Comparison of ENCODE assay signal across 26 cellular contexts in genomic region chr5:154523104-154523503, GRCh38. TPM values are rescaled to one million over a fixed set of nuclear protein-coding genes. Genes with fewer than 3 reads are reported as not detected.
DNase-seq lines count a peak whose midpoint lies in the region; ATAC-seq and TF ChIP-seq lines count a peak whose summit lies in the region.
"Had no signal": no experiment of that assay in that cellular context is flagged by ENCODE, and none has a peak within 500 bp of the region (broad histone marks: within the 10 kb centered on the region; RNA-seq: fewer than 3 reads in every experiment).

No MANE protein-coding gene starts in this region.

- no peaks in the 10 kb centered on the region for H3K36me3 Mint-ChIP-seq in GM23338 (ENCODE audit: low read depth)
- no peaks in the 10 kb centered on the region for H3K36me3 Mint-ChIP-seq in effector memory CD8-positive, alpha-beta T cell (ENCODE audit: insufficient read depth)
- H3K36me3 Mint-ChIP-seq: activated CD4-positive, alpha-beta memory T cell treated with anti-CD3 and anti-CD28 coated beads for 36 hours; activated naive CD4-positive, alpha-beta T cell treated with anti-CD3 and anti-CD28 coated beads, Interleukin-2, amount 50 U/mL, for 24 hours; T-cell had no signal

- ATAC-seq in GM23338 (no peak), HG03457 (IDR thresholded peaks at IDR 0.05; ENCODE audit: unreplicated experiment) (no peak)
- ATAC-seq in stimulated activated naive CD8-positive, alpha-beta T cell treated with anti-CD3 and anti-CD28 coated beads, Interleukin-15, Interleukin-2, amounts not matched to agents 100 U/mL and 50 U/mL, for 24 hours = no peak
- no peak for ATAC-seq in effector memory CD8-positive, alpha-beta T cell (replicated peaks)
- ATAC-seq: activated CD4-positive, CD25-positive, alpha-beta regulatory T cell treated with anti-CD3 and anti-CD28 coated beads, Interleukin-2, amount 50 U/mL, for 24 hours; activated T-helper 17 cell treated with anti-CD3 and anti-CD28 coated beads, Interleukin-2, amount 50 U/mL, for 72 hours; left colon; stimulated activated naive CD8-positive, alpha-beta T cell treated with anti-CD3 and anti-CD28 coated beads, Interleukin-15, amount 100 ng/mL, for 72 hours; T-cell had no signal

- H4K20me1 ChIP-seq in GM23338 (replicated peaks; ENCODE audit: insufficient read depth) (no peaks in the 10 kb centered on the region), hepatocyte (ENCODE audit: insufficient read depth, poor library complexity, severe bottlenecking) (no peaks in the 10 kb centered on the region)

- H3K4me1 ChIP-seq in GM23338 (ENCODE audit: insufficient read depth) (peaks cover 14% of the 10 kb centered on the region), hepatocyte (ENCODE audit: insufficient read depth) (peaks cover 33% of the 10 kb centered on the region), sigmoid colon (peaks cover 0 to 53% (median 33%) of the 10 kb centered on the region in 4 donors)
- H3K4me1 ChIP-seq: Peyer's patch, prostate gland had no signal

- H3K4me2 ChIP-seq in GM23338 (no peak overlapping the region), hepatocyte (peak overlapping the region; percentile 29)
- H3K4me2 ChIP-seq: KMS-11 had no signal

- no peak overlapping the region for H3K27ac ChIP-seq in GM23338 (ENCODE audit: low read depth)
- peak overlapping the region; percentile 91 for H3K27ac ChIP-seq in hepatocyte
- peak overlapping the region in 3 of 4 donors; percentile 60 to 78 (median 75) for H3K27ac ChIP-seq in sigmoid colon
- H3K27ac ChIP-seq: coronary artery, esophagus squamous epithelium, KMS-11, prostate gland had no signal

- H3K36me3 ChIP-seq in GM23338 (ENCODE audit: insufficient read depth) (no peaks in the 10 kb centered on the region), hepatocyte (replicated peaks; ENCODE audit: insufficient read depth, low read depth) (no peaks in the 10 kb centered on the region), sigmoid colon (no peaks in the 10 kb centered on the region)
- H3K36me3 ChIP-seq: esophagus squamous epithelium, Peyer's patch, prostate gland had no signal

- no peak for TF ChIP-seq POLR2A in sigmoid colon (IDR thresholded peaks at IDR 0.05)

- 0 out of 2 replicates have a peak, but pooled peaks cover 4% of the 10 kb centered on the region for H3F3A ChIP-seq in GM23338 (replicated peaks; ENCODE audit: low read depth)

- H3K9me3 Mint-ChIP-seq in GM23338 = no peaks in the 10 kb centered on the region
- no peaks in the 10 kb centered on the region for H3K9me3 Mint-ChIP-seq in effector memory CD8-positive, alpha-beta T cell
- H3K9me3 Mint-ChIP-seq: activated CD4-positive, alpha-beta memory T cell treated with anti-CD3 and anti-CD28 coated beads for 36 hours; activated naive CD4-positive, alpha-beta T cell treated with anti-CD3 and anti-CD28 coated beads, Interleukin-2, amount 50 U/mL, for 24 hours; activated T-helper 17 cell treated with anti-CD3 and anti-CD28 coated beads, Interleukin-2, amount 50 U/mL, for 72 hours; stimulated activated naive CD8-positive, alpha-beta T cell treated with anti-CD3 and anti-CD28 coated beads, Interleukin-15, amount 100 ng/mL, for 72 hours; T-cell had no signal

- H3K9me2 ChIP-seq in GM23338 (ENCODE audit: insufficient read depth) = no peaks in the 10 kb centered on the region
- H3K9me2 ChIP-seq in hepatocyte (replicated peaks; ENCODE audit: insufficient read depth) = no peaks in the 10 kb centered on the region

- no peak overlapping the region for H3K4me3 Mint-ChIP-seq in GM23338
- no peak overlapping the region for H3K4me3 Mint-ChIP-seq in effector memory CD8-positive, alpha-beta T cell
- H3K4me3 Mint-ChIP-seq: activated CD4-positive, alpha-beta memory T cell treated with anti-CD3 and anti-CD28 coated beads for 36 hours; activated naive CD4-positive, alpha-beta T cell treated with anti-CD3 and anti-CD28 coated beads, Interleukin-2, amount 50 U/mL, for 24 hours; activated T-helper 17 cell treated with anti-CD3 and anti-CD28 coated beads, Interleukin-2, amount 50 U/mL, for 72 hours; stimulated activated naive CD8-positive, alpha-beta T cell treated with anti-CD3 and anti-CD28 coated beads, Interleukin-15, amount 100 ng/mL, for 72 hours; T-cell had no signal

- peaks cover 24% of the 10 kb centered on the region for H3K27me3 ChIP-seq in GM23338 (ENCODE audit: insufficient read depth)
- no peaks in the 10 kb centered on the region for H3K27me3 ChIP-seq in hepatocyte
- H3K27me3 ChIP-seq in sigmoid colon = no peaks in the 10 kb centered on the region

- H2AFZ ChIP-seq in GM23338 = peak overlapping the region; percentile 52; the same call in 1 of the 2 replicates
- no peak overlapping the region for H2AFZ ChIP-seq in hepatocyte

- no peak for TF ChIP-seq EP300 in sigmoid colon (IDR thresholded peaks at IDR 0.05)

- H3K79me2 ChIP-seq in GM23338 (replicated peaks; ENCODE audit: insufficient read depth) = no peaks in the 10 kb centered on the region
- no peaks in the 10 kb centered on the region for H3K79me2 ChIP-seq in hepatocyte

- DNase-seq in GM23338 (ENCODE audit: low spot score) = no peak
- peak; percentile 23 for DNase-seq in NCI-H69 (lab: John Stamatoyannopoulos, UW)
- no peak for DNase-seq in hepatocyte (ENCODE audit: low spot score)
- DNase-seq in sigmoid colon = no peak
- no peak for DNase-seq in stimulated activated naive CD8-positive, alpha-beta T cell treated with anti-CD3 and anti-CD28 coated beads, Interleukin-15, Interleukin-2, amounts not matched to agents 100 U/mL and 50 U/mL, for 24 hours
- DNase-seq in effector memory CD8-positive, alpha-beta T cell = no peak
- DNase-seq: activated CD4-positive, alpha-beta memory T cell treated with anti-CD3 and anti-CD28 coated beads for 36 hours; activated CD8-positive, alpha-beta memory T cell treated with anti-CD3 and anti-CD28 coated beads, Interleukin-2, amount 50 U/mL, for 4 hours; C1 segment of cervical spinal cord; esophagus squamous epithelium; left colon; Peyer's patch; SIG-M5; stimulated activated naive CD8-positive, alpha-beta T cell treated with anti-CD3 and anti-CD28 coated beads, Interleukin-15, amount 100 ng/mL, for 72 hours; T-cell had no signal

- WGBS in hepatocyte (ENCODE audit: low lambda C conversion rate, missing lambda C conversion rate) = 73% methylated on average over 4 of the region's 4 CpGs
- 87 to 88% methylated on average over 4 of the region's 4 CpGs for WGBS in sigmoid colon, 2 donors

- H3K4me3 ChIP-seq in GM23338 (no peak overlapping the region), hepatocyte (no peak overlapping the region), sigmoid colon (no peak overlapping the region)
- H3K4me3 ChIP-seq: coronary artery, esophagus squamous epithelium, Peyer's patch, prostate gland, skin epidermis had no signal

- peaks cover 20% of the 10 kb centered on the region for H3K4me1 Mint-ChIP-seq in GM23338
- H3K4me1 Mint-ChIP-seq in effector memory CD8-positive, alpha-beta T cell (ENCODE audit: low read depth in 2 of 2) = peaks cover 0 to 3% of the 10 kb centered on the region in 2 donors
- H3K4me1 Mint-ChIP-seq: activated naive CD4-positive, alpha-beta T cell treated with anti-CD3 and anti-CD28 coated beads, Interleukin-2, amount 50 U/mL, for 24 hours; activated T-helper 17 cell treated with anti-CD3 and anti-CD28 coated beads, Interleukin-2, amount 50 U/mL, for 72 hours had no signal

- no peak overlapping the region for H3K27ac Mint-ChIP-seq in GM23338
- no peak overlapping the region for H3K27ac Mint-ChIP-seq in effector memory CD8-positive, alpha-beta T cell
- H3K27ac Mint-ChIP-seq: activated CD4-positive, alpha-beta memory T cell treated with anti-CD3 and anti-CD28 coated beads for 36 hours; activated naive CD4-positive, alpha-beta T cell treated with anti-CD3 and anti-CD28 coated beads, Interleukin-2, amount 50 U/mL, for 24 hours; activated T-helper 17 cell treated with anti-CD3 and anti-CD28 coated beads, Interleukin-2, amount 50 U/mL, for 72 hours; stimulated activated naive CD8-positive, alpha-beta T cell treated with anti-CD3 and anti-CD28 coated beads, Interleukin-15, amount 100 ng/mL, for 72 hours; T-cell had no signal

- intact Hi-C loops in sigmoid colon (cut with DNase I) = no loop called here

- TF ChIP-seq CTCF in GM23338 (conservative IDR thresholded peaks at IDR 0.05; ENCODE audit: low read depth in 2 of 2) (no peak), hepatocyte (IDR thresholded peaks at IDR 0.05; ENCODE audit: poor library complexity) (no peak), sigmoid colon (IDR thresholded peaks at IDR 0.05) (no peak)

- H3K27me3 Mint-ChIP-seq in GM23338 (ENCODE audit: insufficient read depth, low read depth, poor library complexity) = peaks cover 17% of the 10 kb centered on the region
- H3K27me3 Mint-ChIP-seq in effector memory CD8-positive, alpha-beta T cell = peaks cover 55 to 89% of the 10 kb centered on the region in 2 donors

- H3K9me3 ChIP-seq in hepatocyte (ENCODE audit: low read depth) = no peaks in the 10 kb centered on the region
- no peaks in the 10 kb centered on the region for H3K9me3 ChIP-seq in sigmoid colon
- H3K9me3 ChIP-seq: Caco-2, esophagus squamous epithelium, Peyer's patch, prostate gland had no signal

TF ChIP-seq in GM23338, 12 proteins besides CTCF, POLR2A, EP300 and RAD21 (continues in another document):
- TF ChIP-seq JUNB (IDR thresholded peaks at IDR 0.05; ENCODE audit: unreplicated experiment) = no peak
- no peak for TF ChIP-seq STAT1 (IDR thresholded peaks at IDR 0.05; ENCODE audit: unreplicated experiment)
- no peak for TF ChIP-seq EZH2phosphoT487 (IDR thresholded peaks at IDR 0.05; ENCODE audit: unreplicated experiment)

RNA-seq across cellular contexts. Expression of gene HAND1, which starts 45.1 kb away (rescaled TPM):
- total RNA-seq in GM23338 (2014; rRNA removed; shearing (Covaris generic)) = not detected in 2 replicates
- polyA plus RNA-seq in GM23338 (2016; fragmentation: Nextera tagmentation; extraction: Ambion mirVana) = not detected in 2 replicates
- total RNA-seq in hepatocyte = 35.6 and 39.2 TPM in 2 replicates
- 118 and 168 TPM in 2 replicates for polyA plus RNA-seq in hepatocyte
- total RNA-seq in sigmoid colon = 10 to 100 TPM; 45.6 to 69.2 (median 48.9) TPM
- 1 to 10 TPM in 2 of 3 donors, not detected in 1; 2.4 to 6.8 TPM for polyA plus RNA-seq in sigmoid colon
- total RNA-seq: activated CD4-positive, alpha-beta memory T cell treated with anti-CD3 and anti-CD28 coated beads for 36 hours; activated T-helper 17 cell treated with anti-CD3 and anti-CD28 coated beads, Interleukin-2, amount 50 U/mL, for 72 hours; esophagus squamous epithelium; frontal cortex; prostate gland; T-cell had no signal
- polyA plus RNA-seq: AG04450 had no signal

Comparison
In these comparisons a context has a peak if more than half of its experiments do, and no peak if none do; other contexts are left out.
1. RNA of gene HAND1, which starts 45.1 kb away (total RNA-seq): 45.6 to 69.2 TPM in sigmoid colon and 35.6 to 39.2 TPM in hepatocyte; not detected in GM23338; every median in the first group is over 10 times any median in the second.